Comparison of ENCODE assay signal across 19 cellular contexts in the genomic region with DNA sequence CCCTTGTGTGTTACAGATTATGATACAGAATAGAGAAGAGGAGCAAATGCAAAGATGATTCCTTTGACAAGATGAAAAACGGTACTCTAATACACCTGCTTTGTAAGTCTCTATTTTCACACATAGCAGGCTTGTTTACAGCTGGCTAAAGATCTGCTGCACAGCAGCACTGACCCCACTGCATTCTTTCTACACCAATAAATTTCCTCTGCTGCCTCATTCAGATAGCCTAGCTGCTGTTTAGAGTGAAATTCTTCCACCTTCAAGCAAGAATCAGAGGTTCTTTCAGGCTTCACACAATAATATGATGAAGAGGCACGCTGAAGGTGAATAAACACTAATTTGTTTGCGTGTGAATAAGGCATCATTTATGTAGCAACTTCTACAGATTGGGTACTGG.
A peak's percentile ranks its signal among the peaks of the same experiment; 100 is the strongest.
DNase-seq lines count a peak whose midpoint lies in the region; ATAC-seq and TF ChIP-seq lines count a peak whose summit lies in the region.
"Had no signal": no experiment of that assay in that cellular context is flagged by ENCODE, and none has a peak within 500 bp of the region (broad histone marks: within the 10 kb centered on the region; RNA-seq: fewer than 3 reads in every experiment).

No MANE protein-coding gene starts in this region.

- dilution Hi-C loops in mammary epithelial cell (cut with HindIII; ENCODE audit: low sequenced_read_pairs): no loop called here

- H3K9me3 ChIP-seq in OCI-LY3 (ENCODE audit: insufficient read depth, low read length): no peaks in the 10 kb centered on the region
- H3K9me3 ChIP-seq in thymus (ENCODE audit: control insufficient read depth): no peaks in the 10 kb centered on the region
- H3K9me3 ChIP-seq in sigmoid colon: no peaks in the 10 kb centered on the region
- H3K9me3 ChIP-seq in mammary epithelial cell (replicated peaks; ENCODE audit: insufficient read depth, low read length): no peaks in the 10 kb centered on the region
- H3K9me3 ChIP-seq: pancreas, tibial artery, vagina had no signal

- H3K9me3 Mint-ChIP-seq in activated naive CD8-positive, alpha-beta T cell treated with anti-CD3 and anti-CD28 coated beads, Interleukin-2, amount 10 ng/mL, durations not matched to agents 7 days and 5 days: no peaks in the 10 kb centered on the region
- H3K9me3 Mint-ChIP-seq in activated naive CD8-positive, alpha-beta T cell treated with anti-CD3 and anti-CD28 coated beads, Interleukin-2, amount 50 U/mL, for 24 hours: no peaks in the 10 kb centered on the region

- CTCF ChIA-PET in mammary epithelial cell (lab: Charles Lee; ENCODE audit: low non-redundant PET): no interaction called here

- no peaks in the 10 kb centered on the region for H4K20me1 ChIP-seq in OCI-LY3 (ENCODE audit: insufficient read depth, low read length)
- no peaks in the 10 kb centered on the region for H4K20me1 ChIP-seq in mammary epithelial cell (ENCODE audit: insufficient read depth, low read length)

- BruUV-seq in mammary epithelial cell (replicated peaks; lab: Mats Ljungman, UMichigan): no TSS peak

- TF ChIP-seq EP300 in sigmoid colon (IDR thresholded peaks at IDR 0.05): no peak

- in situ Hi-C loops in mammary epithelial cell (cut with MboI; ENCODE audit: low sequenced_read_pairs in 2 of 2): no loop called here

- H3K4me1 Mint-ChIP-seq in activated naive CD8-positive, alpha-beta T cell treated with anti-CD3 and anti-CD28 coated beads, Interleukin-2, amount 10 ng/mL, durations not matched to agents 7 days and 5 days: peaks cover 32% of the 10 kb centered on the region
- H3K4me1 Mint-ChIP-seq in activated naive CD8-positive, alpha-beta T cell treated with anti-CD3 and anti-CD28 coated beads, Interleukin-2, amount 50 U/mL, for 24 hours: peaks cover 57% of the 10 kb centered on the region

- no peak for DNase-seq in activated naive CD8-positive, alpha-beta T cell treated with anti-CD3 and anti-CD28 coated beads, Interleukin-2, amount 10 ng/mL, durations not matched to agents 7 days and 5 days
- no peak for DNase-seq in activated naive CD8-positive, alpha-beta T cell treated with anti-CD3 and anti-CD28 coated beads, Interleukin-2, amount 50 U/mL, for 24 hours
- DNase-seq in left kidney (ENCODE audit: low read depth, low spot score) (peak; percentile 63), sigmoid colon (no peak), mammary epithelial cell (no peak)
- DNase-seq: activated CD8-positive, alpha-beta memory T cell treated with anti-CD3 and anti-CD28 coated beads for 24 hours; anterior cingulate cortex; GM23248; NCI-H1694; NCI-H2171; T1000; tibial artery had no signal

- H3K79me2 ChIP-seq in OCI-LY3 (ENCODE audit: low read length) (no peaks in the 10 kb centered on the region), mammary epithelial cell (ENCODE audit: insufficient read depth, low read length) (no peaks in the 10 kb centered on the region)
- H3K79me2 ChIP-seq: hepatocyte had no signal

- H3K27ac ChIP-seq in OCI-LY3 (ENCODE audit: low read length): no peak overlapping the region
- H3K27ac ChIP-seq in thymus (ENCODE audit: low read depth): peak overlapping the region; percentile 67
- no peak overlapping the region for H3K27ac ChIP-seq in sigmoid colon
- H3K27ac ChIP-seq in mammary epithelial cell (ENCODE audit: insufficient read depth, low read depth, low read length): no peak overlapping the region
- H3K27ac ChIP-seq: GM23248, hepatocyte, tibial artery, vagina had no signal

- H3K4me3 ChIP-seq in OCI-LY3 (ENCODE audit: low read length): peak overlapping the region; percentile 40
- no peak overlapping the region for H3K4me3 ChIP-seq in thymus (ENCODE audit: low read length)
- no peak overlapping the region for H3K4me3 ChIP-seq in sigmoid colon
- no peak overlapping the region for H3K4me3 ChIP-seq in mammary epithelial cell (replicated peaks in 1 of 3; ENCODE audit: insufficient read depth in 1 of 3, low read depth in 2 of 3, low read length in 3 of 3)
- H3K4me3 ChIP-seq: GM23248, hepatocyte, pancreas, tibial artery, vagina had no signal

- H3K36me3 Mint-ChIP-seq in activated naive CD8-positive, alpha-beta T cell treated with anti-CD3 and anti-CD28 coated beads, Interleukin-2, amount 10 ng/mL, durations not matched to agents 7 days and 5 days: no peaks in the 10 kb centered on the region
- H3K36me3 Mint-ChIP-seq in activated naive CD8-positive, alpha-beta T cell treated with anti-CD3 and anti-CD28 coated beads, Interleukin-2, amount 50 U/mL, for 24 hours (ENCODE audit: low read depth): no peaks in the 10 kb centered on the region

- TF ChIP-seq CTCF in OCI-LY3 (IDR thresholded peaks at IDR 0.05; ENCODE audit: low read depth, low read length): no peak
- no peak for TF ChIP-seq CTCF in sigmoid colon (IDR thresholded peaks at IDR 0.05)
- no peak for TF ChIP-seq CTCF in mammary epithelial cell (conservative IDR thresholded peaks at IDR 0.05 in 1 of 2, IDR thresholded peaks at IDR 0.05 in 1 of 2; ENCODE audit: extremely low read depth in 1 of 2, insufficient read depth in 1 of 2, low read depth in 1 of 2, low read length in 2 of 2)

- H3K4me2 ChIP-seq in OCI-LY3 (ENCODE audit: low read length) (peak overlapping the region; percentile 67), mammary epithelial cell (ENCODE audit: insufficient read depth, low read depth, low read length) (no peak overlapping the region)
- H3K4me2 ChIP-seq: hepatocyte had no signal

- WGBS in thymus: 69% methylated on average over 3 of the region's 3 CpGs
- 41 to 44% methylated on average over 3 of the region's 3 CpGs for WGBS in sigmoid colon, 2 donors
- 59% methylated on average over 3 of the region's 3 CpGs for WGBS in mammary epithelial cell (ENCODE audit: low coverage, missing lambda C conversion rate)

- H3K4me3 Mint-ChIP-seq in activated naive CD8-positive, alpha-beta T cell treated with anti-CD3 and anti-CD28 coated beads, Interleukin-2, amount 10 ng/mL, durations not matched to agents 7 days and 5 days: no peak overlapping the region
- no peak overlapping the region for H3K4me3 Mint-ChIP-seq in activated naive CD8-positive, alpha-beta T cell treated with anti-CD3 and anti-CD28 coated beads, Interleukin-2, amount 50 U/mL, for 24 hours

- peak; percentile 4 for ATAC-seq in activated naive CD8-positive, alpha-beta T cell treated with anti-CD3 and anti-CD28 coated beads, Interleukin-2, amount 10 ng/mL, durations not matched to agents 7 days and 5 days (ENCODE audit: low read depth)
- no peak for ATAC-seq in activated naive CD8-positive, alpha-beta T cell treated with anti-CD3 and anti-CD28 coated beads, Interleukin-2, amount 50 U/mL, for 24 hours
- ATAC-seq in HG02678 (IDR thresholded peaks at IDR 0.05; ENCODE audit: unreplicated experiment): no peak

- no peak for TF ChIP-seq POLR2A in sigmoid colon (IDR thresholded peaks at IDR 0.05)

- POLR2A ChIA-PET in activated naive CD8-positive, alpha-beta T cell treated with anti-CD3 and anti-CD28 coated beads, Interleukin-2, amount 10 ng/mL, durations not matched to agents 7 days and 5 days (lab: Charles Lee): interaction anchor here (1.0 to 1.1 kb wide), 2 partner anchors 25 to 208 kb away, joined by 3 to 4 read pairs; no protein-coding TSS in a partner anchor

- intact Hi-C loops in sigmoid colon (cut with DNase I): no loop called here
- intact Hi-C loops in mammary epithelial cell (cut with micrococcal nuclease): no loop called here

- no peak overlapping the region for H3K9ac ChIP-seq in OCI-LY3 (ENCODE audit: low read length)
- no peak overlapping the region for H3K9ac ChIP-seq in mammary epithelial cell (ENCODE audit: insufficient read depth, low read length)
- H3K9ac ChIP-seq: GM23248 had no signal

- H3K4me1 ChIP-seq in OCI-LY3 (ENCODE audit: low read length): peaks cover 61% of the 10 kb centered on the region
- peaks cover 70% of the 10 kb centered on the region for H3K4me1 ChIP-seq in thymus (ENCODE audit: control insufficient read depth, insufficient read depth, low read length)
- H3K4me1 ChIP-seq in sigmoid colon: peaks cover 0 to 16% (median 9%) of the 10 kb centered on the region in 4 donors
- peaks cover 16% of the 10 kb centered on the region for H3K4me1 ChIP-seq in mammary epithelial cell (ENCODE audit: insufficient read depth, low read length)
- H3K4me1 ChIP-seq: pancreas, tibial artery, vagina had no signal

- H2AFZ ChIP-seq in OCI-LY3 (ENCODE audit: low read depth, low read length) (no peak overlapping the region), mammary epithelial cell (ENCODE audit: low read depth, low read length) (no peak overlapping the region)
- H2AFZ ChIP-seq: GM23248, hepatocyte had no signal

- H3K27ac Mint-ChIP-seq in activated naive CD8-positive, alpha-beta T cell treated with anti-CD3 and anti-CD28 coated beads, Interleukin-2, amount 10 ng/mL, durations not matched to agents 7 days and 5 days: no peak overlapping the region
- H3K27ac Mint-ChIP-seq in activated naive CD8-positive, alpha-beta T cell treated with anti-CD3 and anti-CD28 coated beads, Interleukin-2, amount 50 U/mL, for 24 hours: no peak overlapping the region
- H3K27ac Mint-ChIP-seq: activated naive CD4-positive, alpha-beta T cell treated with anti-CD3 and anti-CD28 coated beads, Interleukin-2, amount 50 U/mL, for 72 hours had no signal

- H3K36me3 ChIP-seq in OCI-LY3 (replicated peaks; ENCODE audit: low read depth, low read length) (no peaks in the 10 kb centered on the region), thymus (ENCODE audit: control insufficient read depth, insufficient read depth) (no peaks in the 10 kb centered on the region), sigmoid colon (no peaks in the 10 kb centered on the region), mammary epithelial cell (ENCODE audit: insufficient read depth, low read length) (no peaks in the 10 kb centered on the region)
- H3K36me3 ChIP-seq: pancreas, tibial artery, vagina had no signal

- no peaks in the 10 kb centered on the region for H3K27me3 Mint-ChIP-seq in activated naive CD8-positive, alpha-beta T cell treated with anti-CD3 and anti-CD28 coated beads, Interleukin-2, amount 10 ng/mL, durations not matched to agents 7 days and 5 days
- no peaks in the 10 kb centered on the region for H3K27me3 Mint-ChIP-seq in activated naive CD8-positive, alpha-beta T cell treated with anti-CD3 and anti-CD28 coated beads, Interleukin-2, amount 50 U/mL, for 24 hours

- H3K27me3 ChIP-seq in OCI-LY3 (ENCODE audit: low read depth, low read length) (peaks cover 20% of the 10 kb centered on the region), thymus (ENCODE audit: control insufficient read depth, insufficient read depth) (no peaks in the 10 kb centered on the region), sigmoid colon (no peaks in the 10 kb centered on the region), mammary epithelial cell (ENCODE audit: insufficient read depth, low read length) (peaks cover 2% of the 10 kb centered on the region)
- H3K27me3 ChIP-seq: hepatocyte, pancreas, vagina had no signal
